In the genomic region with DNA sequence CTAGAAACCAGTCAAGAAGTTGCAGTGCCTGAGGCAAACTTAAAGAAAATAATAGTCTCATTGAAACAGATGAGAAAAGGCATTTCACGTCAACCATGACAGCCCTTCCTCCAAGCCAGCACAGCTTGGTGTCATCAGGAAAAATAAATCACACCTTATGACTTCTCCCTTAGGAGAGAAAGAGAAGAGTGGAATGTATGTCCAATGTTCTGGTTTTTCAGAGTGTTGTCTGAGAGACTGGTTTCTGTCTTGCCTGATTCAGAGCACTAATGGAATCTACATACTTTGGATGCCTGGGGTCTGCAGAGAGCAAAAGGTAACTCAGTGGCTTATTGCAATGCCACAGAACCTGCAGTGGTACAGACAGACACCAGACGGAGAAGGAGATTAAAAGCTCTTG, we compare ENCODE assay signal across 1 cellular context.
TF ChIP-seq lines count a peak whose summit lies in the region.

No MANE protein-coding gene starts in this region.

TF ChIP-seq in GM23338, 12 proteins besides CTCF, POLR2A, EP300 and RAD21 (continued from another document):
- TF ChIP-seq ZNF462 (CRISPR knock-in tag; IDR thresholded peaks at IDR 0.05), result no peak
- no peak for TF ChIP-seq STAT1 (IDR thresholded peaks at IDR 0.05; ENCODE audit: unreplicated experiment)
- TF ChIP-seq EZH2 (IDR thresholded peaks at IDR 0.05; ENCODE audit: low read depth, unreplicated experiment), result no peak
- TF ChIP-seq REST (IDR thresholded peaks at IDR 0.05; ENCODE audit: unreplicated experiment), result no peak
- TF ChIP-seq NANOG (IDR thresholded peaks at IDR 0.05; ENCODE audit: borderline replicate concordance), result no peak
- no peak for TF ChIP-seq ZNF331 (CRISPR knock-in tag; IDR thresholded peaks at IDR 0.05; ENCODE audit: low read depth)
- TF ChIP-seq ZNF114 (CRISPR knock-in tag; IDR thresholded peaks at IDR 0.05), result no peak
